9 cellular contexts compared by ENCODE assay signal in genomic region chr6:87151786-87152527, GRCh38. TPM values are rescaled to one million over a fixed set of nuclear protein-coding genes. Genes with fewer than 3 reads are reported as not detected.
DNase-seq lines count a peak whose midpoint lies in the region; ATAC-seq and TF ChIP-seq lines count a peak whose summit lies in the region.
"Had no signal": no experiment of that assay in that cellular context is flagged by ENCODE, and none has a peak within 500 bp of the region (broad histone marks: within the 10 kb centered on the region; RNA-seq: fewer than 3 reads in every experiment).

No MANE protein-coding gene starts in this region.

- no peak for TF ChIP-seq CTCF in CD14-positive monocyte (IDR thresholded peaks at IDR 0.05)
- TF ChIP-seq CTCF in suprapubic skin (IDR thresholded peaks at IDR 0.05), result no peak

- intact Hi-C loops in CD14-positive monocyte (cut with micrococcal nuclease), result loop anchor here (10.0 kb wide), 2 partner anchors 83 to 1723 kb away; no protein-coding TSS in a partner anchor

- no peak for TF ChIP-seq POLR2A in suprapubic skin (IDR thresholded peaks at IDR 0.05)

- ATAC-seq in GM19351 (IDR thresholded peaks at IDR 0.05; ENCODE audit: unreplicated experiment) (peak; percentile 32), HG03571 (IDR thresholded peaks at IDR 0.05; ENCODE audit: unreplicated experiment) (peak; percentile 31)

- peak overlapping the region; percentile 93 for H3K27ac ChIP-seq in suprapubic skin

- peaks cover 0 to 13% (median 10%) of the 10 kb centered on the region in 3 donors for H3K27me3 Mint-ChIP-seq in CD14-positive monocyte (ENCODE audit: low read depth in 3 of 3)

- no peaks in the 10 kb centered on the region for H3K36me3 ChIP-seq in suprapubic skin

- WGBS in suprapubic skin, result 0% methylated on average over 6 of the region's 72 CpGs

- peak overlapping the region; percentile 70 for H3K4me3 ChIP-seq in suprapubic skin

- TF ChIP-seq EP300 in suprapubic skin (IDR thresholded peaks at IDR 0.05), result no peak

- H3K9me3 ChIP-seq in suprapubic skin, result no peaks in the 10 kb centered on the region

- peak overlapping the region; percentile 88 to 91 for H3K4me3 Mint-ChIP-seq in CD14-positive monocyte

- H3K36me3 Mint-ChIP-seq in CD14-positive monocyte, result no peaks in the 10 kb centered on the region

- peaks cover 31% of the 10 kb centered on the region for H3K4me1 Mint-ChIP-seq in CD14-positive monocyte

- no peaks in the 10 kb centered on the region for H3K9me3 Mint-ChIP-seq in CD14-positive monocyte

- peaks cover 40% of the 10 kb centered on the region for H3K4me1 ChIP-seq in suprapubic skin

- DNase-seq in CD14-positive monocyte (ENCODE audit: low spot score), result peak; percentile 47
- peak; percentile 68 to 78 for DNase-seq in SHP77 (lab: John Stamatoyannopoulos, UW)
- DNase-seq in activated naive CD4-positive, alpha-beta T cell treated with Interleukin-2 at 50 U/mL for 16 hours, result peak; percentile 80
- peak; percentile 57 for DNase-seq in germinal center (ENCODE audit: low spot score)
- peak; percentile 85 for DNase-seq in occipital lobe (lab: John Stamatoyannopoulos, UW)
- DNase-seq in suprapubic skin (ENCODE audit: low spot score in 2 of 2), result peak; percentile 81 to 84

- no peaks in the 10 kb centered on the region for H3K27me3 ChIP-seq in suprapubic skin

- H3K27ac Mint-ChIP-seq in CD14-positive monocyte, result peak overlapping the region in 2 of 7 donors; percentile 35 to 54

RNA-seq across cellular contexts. Expression of gene ZNF292, which starts 3.4 kb away (rescaled TPM):
- polyA plus RNA-seq in CD14-positive monocyte, result 1 to 10 TPM; 4.8 to 7.6 TPM
- total RNA-seq in occipital lobe (177 TPM), suprapubic skin (100 to 1,000 TPM in 1 of 4 donors, 10 to 100 TPM in 3; 26.7 to 111 (median 34.7) TPM)

RNA-seq across cellular contexts. Expression of gene CGA, which starts 57.1 kb away (rescaled TPM):
- polyA plus RNA-seq in CD14-positive monocyte, result not detected
- total RNA-seq in occipital lobe (not detected), suprapubic skin (1 to 10 TPM in 1 of 4 donors, under 1 TPM in 1, not detected in 2; 0.53 to 5.7 TPM)
- total RNA-seq: HT1080 had no signal

Comparison
In these comparisons a context has a peak if more than half of its experiments do, and no peak if none do; other contexts are left out.
1. Peak in every context shown above with its lines: DNase-seq, ATAC-seq, H3K4me3 ChIP-seq and H3K27ac ChIP-seq.